Comparison of ENCODE assay signal across 18 cellular contexts in the genomic region with DNA sequence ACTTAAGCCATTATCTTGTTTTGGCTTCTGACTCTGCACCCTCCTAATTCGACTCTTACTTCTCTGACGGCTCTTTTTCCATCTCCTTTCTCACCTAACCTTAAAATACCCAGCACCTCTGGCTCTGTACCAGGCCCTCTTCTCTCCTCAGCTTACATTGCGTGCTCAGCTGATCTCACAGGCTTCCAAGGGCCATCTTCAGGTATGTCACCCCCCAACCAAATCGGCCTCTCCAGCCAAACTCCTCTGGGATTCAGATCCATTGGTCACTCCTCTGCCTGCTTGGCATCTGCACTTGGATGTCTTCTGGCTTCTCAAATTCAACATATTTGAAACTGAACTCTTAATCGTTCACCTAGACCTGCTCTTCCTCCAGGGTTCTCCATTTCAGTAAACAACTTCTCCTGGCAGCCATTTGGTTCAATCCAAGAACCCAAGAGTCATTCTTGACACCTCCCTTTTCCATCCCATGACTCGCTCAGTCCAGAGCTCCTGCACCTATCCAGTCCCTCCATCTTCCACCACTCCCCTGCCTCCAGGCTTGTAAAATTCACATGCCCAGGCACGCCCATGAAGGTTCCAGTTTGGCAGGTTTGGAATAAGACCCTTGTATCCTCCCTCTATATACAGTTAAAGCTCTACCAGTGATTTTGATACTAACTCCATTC. TPM values are rescaled to one million over a fixed set of nuclear protein-coding genes. Genes with fewer than 3 reads are reported as not detected.
A peak's percentile ranks its signal among the peaks of the same experiment; 100 is the strongest.
DNase-seq lines count a peak whose midpoint lies in the region; ATAC-seq and TF ChIP-seq lines count a peak whose summit lies in the region.
"Had no signal": no experiment of that assay in that cellular context is flagged by ENCODE, and none has a peak within 500 bp of the region (broad histone marks: within the 10 kb centered on the region; RNA-seq: fewer than 3 reads in every experiment).

No MANE protein-coding gene starts in this region.

- BruUV-seq in PC-3 (replicated peaks; lab: Mats Ljungman, UMichigan) = no TSS peak

- CTCF ChIA-PET in PC-3 (lab: Charles Lee) = no interaction called here

- no peak overlapping the region; the same call in 1 of the 2 replicates for H2AFZ ChIP-seq in PC-3 (ENCODE audit: low read length)

- H3K27ac ChIP-seq in PC-3 (ENCODE audit: low read length) = no peak overlapping the region
- no peak overlapping the region for H3K27ac ChIP-seq in uterus
- H3K27ac ChIP-seq: right lobe of liver had no signal

- H3K36me3 Mint-ChIP-seq in activated naive CD8-positive, alpha-beta T cell treated with anti-CD3 and anti-CD28 coated beads, Interleukin-2, amount 50 U/mL, for 24 hours (ENCODE audit: low read depth) = no peaks in the 10 kb centered on the region
- H3K36me3 Mint-ChIP-seq: activated naive CD4-positive, alpha-beta T cell treated with anti-CD3 and anti-CD28 coated beads, Interleukin-2, amount 50 U/mL, for 24 hours; CD4-positive, alpha-beta memory T cell; IgD-negative memory B cell had no signal

- ATAC-seq in stimulated activated naive CD8-positive, alpha-beta T cell treated with anti-CD3 and anti-CD28 coated beads, Interleukin-15, amount 100 ng/mL, for 72 hours = no peak
- no peak for ATAC-seq in stimulated activated naive CD8-positive, alpha-beta T cell treated with anti-CD3 and anti-CD28 coated beads, Interleukin-15, Interleukin-2, amounts not matched to agents 100 U/mL and 50 U/mL, for 24 hours
- ATAC-seq in PC-3 (no peak), mucosa of descending colon (peak; percentile 44), HG03139 (IDR thresholded peaks at IDR 0.05; ENCODE audit: unreplicated experiment) (no peak)
- no peak for ATAC-seq in activated naive CD8-positive, alpha-beta T cell treated with anti-CD3 and anti-CD28 coated beads, Interleukin-2, amount 50 U/mL, for 24 hours
- ATAC-seq: activated CD4-positive, alpha-beta T cell treated with anti-CD3 and anti-CD28 coated beads for 36 hours; left ventricle myocardium superior; SK-N-SH treated with all-trans-retinoic acid at 6 μM for 48 hours had no signal

- H3F3A ChIP-seq in PC-3 (ENCODE audit: low read length, unreplicated experiment) = no peaks in the 10 kb centered on the region

- H3K9me2 ChIP-seq in PC-3 (replicated peaks; ENCODE audit: low read length) = no peaks in the 10 kb centered on the region

- no peaks in the 10 kb centered on the region for H4K20me1 ChIP-seq in PC-3 (ENCODE audit: low read length)

- H3K27me3 Mint-ChIP-seq in stimulated activated naive CD8-positive, alpha-beta T cell treated with anti-CD3 and anti-CD28 coated beads, Interleukin-15, amount 100 ng/mL, for 72 hours = peaks cover 8% of the 10 kb centered on the region
- no peaks in the 10 kb centered on the region for H3K27me3 Mint-ChIP-seq in activated naive CD8-positive, alpha-beta T cell treated with anti-CD3 and anti-CD28 coated beads, Interleukin-2, amount 50 U/mL, for 24 hours
- H3K27me3 Mint-ChIP-seq: activated CD4-positive, alpha-beta T cell treated with anti-CD3 and anti-CD28 coated beads for 36 hours had no signal

- H3K27me3 ChIP-seq in PC-3 (ENCODE audit: low read length) (no peaks in the 10 kb centered on the region), uterus (no peaks in the 10 kb centered on the region)
- H3K27me3 ChIP-seq: right lobe of liver had no signal

- no peaks in the 10 kb centered on the region for H3K9me3 Mint-ChIP-seq in stimulated activated naive CD8-positive, alpha-beta T cell treated with anti-CD3 and anti-CD28 coated beads, Interleukin-15, amount 100 ng/mL, for 72 hours
- no peaks in the 10 kb centered on the region for H3K9me3 Mint-ChIP-seq in activated naive CD8-positive, alpha-beta T cell treated with anti-CD3 and anti-CD28 coated beads, Interleukin-2, amount 50 U/mL, for 24 hours
- H3K9me3 Mint-ChIP-seq: activated naive CD4-positive, alpha-beta T cell treated with anti-CD3 and anti-CD28 coated beads, Interleukin-2, amount 50 U/mL, for 24 hours had no signal

- POLR2A ChIA-PET in PC-3 (lab: Charles Lee; ENCODE audit: unreplicated experiment) = no interaction called here

- H3K4me3 ChIP-seq in PC-3 (ENCODE audit: low read length) (no peak overlapping the region), mucosa of descending colon (no peak overlapping the region), uterus (no peak overlapping the region)
- H3K4me3 ChIP-seq: right lobe of liver had no signal

- H3K36me3 ChIP-seq in PC-3 (ENCODE audit: low read depth, low read length) (no peaks in the 10 kb centered on the region), mucosa of descending colon (ENCODE audit: low read depth) (no peaks in the 10 kb centered on the region), uterus (no peaks in the 10 kb centered on the region)

- H3K9ac ChIP-seq in PC-3 (ENCODE audit: low read length) = no peak overlapping the region

- H3K4me1 Mint-ChIP-seq in stimulated activated naive CD8-positive, alpha-beta T cell treated with anti-CD3 and anti-CD28 coated beads, Interleukin-15, amount 100 ng/mL, for 72 hours = no peaks in the 10 kb centered on the region
- H3K4me1 Mint-ChIP-seq in activated naive CD8-positive, alpha-beta T cell treated with anti-CD3 and anti-CD28 coated beads, Interleukin-2, amount 50 U/mL, for 24 hours = no peaks in the 10 kb centered on the region
- H3K4me1 Mint-ChIP-seq: activated CD4-positive, alpha-beta T cell treated with anti-CD3 and anti-CD28 coated beads for 36 hours; activated naive CD4-positive, alpha-beta T cell treated with anti-CD3 and anti-CD28 coated beads, Interleukin-2, amount 50 U/mL, for 24 hours; CD4-positive, alpha-beta memory T cell; IgD-negative memory B cell had no signal

- DNase-seq in stimulated activated naive CD8-positive, alpha-beta T cell treated with anti-CD3 and anti-CD28 coated beads, Interleukin-15, amount 100 ng/mL, for 72 hours = no peak
- no peak for DNase-seq in stimulated activated naive CD8-positive, alpha-beta T cell treated with anti-CD3 and anti-CD28 coated beads, Interleukin-15, Interleukin-2, amounts not matched to agents 100 U/mL and 50 U/mL, for 24 hours
- peak; percentile 63 for DNase-seq in PC-3
- peak in 1 of 3 donors; percentile 17 for DNase-seq in mucosa of descending colon
- DNase-seq in uterus = peak; percentile 6 to 8
- no peak for DNase-seq in NCI-H2107 treated with DMSO at 0.1 percent for 48 hours (lab: John Stamatoyannopoulos, UW; ENCODE audit: unreplicated experiment)
- no peak for DNase-seq in activated naive CD8-positive, alpha-beta T cell treated with anti-CD3 and anti-CD28 coated beads, Interleukin-2, amount 50 U/mL, for 24 hours
- DNase-seq: activated CD4-positive, alpha-beta T cell treated with anti-CD3 and anti-CD28 coated beads for 36 hours; activated T-cell treated with anti-CD3 and anti-CD28 coated beads for 4 hours; CD4-positive, alpha-beta memory T cell; left ventricle myocardium superior; NCI-H2029 treated with DMSO at 0.1 percent for 48 hours; T-helper 9 cell had no signal

- intact Hi-C loops in PC-3 (cut with micrococcal nuclease) = no loop called here
- intact Hi-C loops in mucosa of descending colon (cut with DNase I, micrococcal nuclease) = no loop called here
- intact Hi-C loops in uterus (cut with DNase I; ENCODE audit: low total_unique reads) = no loop called here

- no peak for TF ChIP-seq POLR2A in uterus (IDR thresholded peaks at IDR 0.05)

- H3K79me2 ChIP-seq in PC-3 (ENCODE audit: low read length) = no peaks in the 10 kb centered on the region

- TF ChIP-seq CTCF in PC-3 (conservative IDR thresholded peaks at IDR 0.05; ENCODE audit: low read depth, low read length) (no peak), mucosa of descending colon (IDR thresholded peaks at IDR 0.05) (no peak), uterus (IDR thresholded peaks at IDR 0.05) (no peak)

- peak overlapping the region; percentile 3 to 80 for H3K27ac Mint-ChIP-seq in stimulated activated naive CD8-positive, alpha-beta T cell treated with anti-CD3 and anti-CD28 coated beads, Interleukin-15, amount 100 ng/mL, for 72 hours
- no peak overlapping the region for H3K27ac Mint-ChIP-seq in activated naive CD8-positive, alpha-beta T cell treated with anti-CD3 and anti-CD28 coated beads, Interleukin-2, amount 50 U/mL, for 24 hours
- H3K27ac Mint-ChIP-seq: activated CD4-positive, alpha-beta T cell treated with anti-CD3 and anti-CD28 coated beads for 36 hours; activated naive CD4-positive, alpha-beta T cell treated with anti-CD3 and anti-CD28 coated beads, Interleukin-2, amount 50 U/mL, for 24 hours; CD4-positive, alpha-beta memory T cell; IgD-negative memory B cell had no signal

- H3K4me3 Mint-ChIP-seq in stimulated activated naive CD8-positive, alpha-beta T cell treated with anti-CD3 and anti-CD28 coated beads, Interleukin-15, amount 100 ng/mL, for 72 hours = no peak overlapping the region
- no peak overlapping the region for H3K4me3 Mint-ChIP-seq in activated naive CD8-positive, alpha-beta T cell treated with anti-CD3 and anti-CD28 coated beads, Interleukin-2, amount 50 U/mL, for 24 hours
- H3K4me3 Mint-ChIP-seq: activated CD4-positive, alpha-beta T cell treated with anti-CD3 and anti-CD28 coated beads for 36 hours; activated naive CD4-positive, alpha-beta T cell treated with anti-CD3 and anti-CD28 coated beads, Interleukin-2, amount 50 U/mL, for 24 hours; CD4-positive, alpha-beta memory T cell; IgD-negative memory B cell had no signal

- H3K4me2 ChIP-seq in PC-3 (ENCODE audit: low read length) = 0 out of 2 replicates have a peak overlapping the region, but pooled peaks have one; percentile 5

- no peaks in the 10 kb centered on the region for H3K9me3 ChIP-seq in PC-3 (ENCODE audit: low read length)
- H3K9me3 ChIP-seq in mucosa of descending colon = no peaks in the 10 kb centered on the region
- no peaks in the 10 kb centered on the region for H3K9me3 ChIP-seq in uterus
- H3K9me3 ChIP-seq: right lobe of liver had no signal

- H3K4me1 ChIP-seq in PC-3 (ENCODE audit: insufficient read depth, low read length) (peaks cover 8% of the 10 kb centered on the region), mucosa of descending colon (ENCODE audit: low read depth) (no peaks in the 10 kb centered on the region), uterus (no peaks in the 10 kb centered on the region)
- H3K4me1 ChIP-seq: right lobe of liver had no signal

RNA-seq across cellular contexts. Expression of a gene that starts 35.2 kb away (rescaled TPM):
- total RNA-seq in PC-3 (2014; rRNA removed) = 29.8 and 30.4 TPM in 2 replicates
- total RNA-seq in mucosa of descending colon = 10 to 100 TPM; 23.0 to 33.9 (median 31.2) TPM
- total RNA-seq in uterus = 10 to 100 TPM; 65.9 to 94.9 (median 77.4) TPM

Comparison
In these comparisons a context has a peak if more than half of its experiments do, and no peak if none do; other contexts are left out.
1. DNase-seq: peak in PC-3 (single experiment) and uterus (2 of 2); none in stimulated activated naive CD8-positive, alpha-beta T cell treated with anti-CD3 and anti-CD28 coated beads, Interleukin-15, amount 100 ng/mL, for 72 hours (0 of 2), stimulated activated naive CD8-positive, alpha-beta T cell treated with anti-CD3 and anti-CD28 coated beads, Interleukin-15, Interleukin-2, amounts not matched to agents 100 U/mL and 50 U/mL, for 24 hours (single experiment), NCI-H2107 treated with DMSO at 0.1 percent for 48 hours (single experiment) and activated naive CD8-positive, alpha-beta T cell treated with anti-CD3 and anti-CD28 coated beads, Interleukin-2, amount 50 U/mL, for 24 hours (single experiment).